In the genomic region with DNA sequence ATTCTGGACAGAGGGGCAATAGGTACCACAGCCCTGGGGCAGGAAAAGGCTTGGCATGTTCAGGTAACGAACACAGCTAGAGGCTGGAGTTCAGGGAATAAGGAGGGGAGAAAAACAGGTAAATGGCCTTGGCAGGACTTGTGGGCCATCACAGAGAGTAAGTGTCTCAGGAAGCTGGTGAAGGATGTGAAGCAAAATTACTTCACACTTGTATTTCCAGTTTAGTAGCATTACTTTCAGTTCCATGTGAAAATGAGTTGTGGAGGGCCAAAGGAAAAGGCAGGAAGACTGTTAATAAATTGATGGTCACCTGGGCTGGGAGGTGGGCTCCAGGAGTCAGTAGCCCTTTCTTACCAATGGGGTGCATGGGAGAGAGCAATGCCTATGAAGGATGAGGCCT, we compare ENCODE assay signal across 8 cellular contexts. TPM values are rescaled to one million over a fixed set of nuclear protein-coding genes. Genes with fewer than 3 reads are reported as not detected.
"Had no signal": no experiment of that assay in that cellular context is flagged by ENCODE, and none has a peak within 500 bp of the region (broad histone marks: within the 10 kb centered on the region; RNA-seq: fewer than 3 reads in every experiment).

No MANE protein-coding gene starts in this region.

- ATAC-seq: GM12878 had no signal

- FAIRE-seq: G401.6, GM12878, GM12891, GM12892, GM19239 had no signal

- H3K4me3 ChIP-seq: GM12878 had no signal

- DNase-seq: GDM1, GF-D8 had no signal

RNA-seq across cellular contexts. Expression of gene TRIM42, which starts 25.6 kb away (rescaled TPM):
- total RNA-seq: G401, GM12878 had no signal
